8 cellular contexts compared by ENCODE assay signal in genomic region chr6:44256291-44257006, GRCh38. TPM values are rescaled to one million over a fixed set of nuclear protein-coding genes. Genes with fewer than 3 reads are reported as not detected.
DNase-seq lines count a peak whose midpoint lies in the region; ATAC-seq and TF ChIP-seq lines count a peak whose summit lies in the region.

No MANE protein-coding gene starts in this region.

- intact Hi-C loops in lower lobe of right lung (cut with DNase I): no loop called here

- DNase-seq in G401 (ENCODE audit: low spot score): peak; percentile 47
- peak; percentile 30 for DNase-seq in M059J (ENCODE audit: low read depth)
- no peak for DNase-seq in brain microvascular endothelial cell
- DNase-seq in lower lobe of right lung: no peak
- no peak for DNase-seq in tibial nerve (ENCODE audit: low spot score in 2 of 2)
- no peak for DNase-seq in NCI-H1930 (lab: John Stamatoyannopoulos, UW)

- 8% methylated on average over 19 to 24 of the region's 25 CpGs for WGBS in tibial nerve, 2 donors

- H3K9me3 ChIP-seq in lower lobe of right lung (no peaks in the 10 kb centered on the region), tibial nerve (no peaks in the 10 kb centered on the region)

- peaks cover 48% of the 10 kb centered on the region for H3K36me3 ChIP-seq in brain microvascular endothelial cell (replicated peaks)
- peaks cover 67% of the 10 kb centered on the region for H3K36me3 ChIP-seq in lower lobe of right lung
- H3K36me3 ChIP-seq in tibial nerve: peaks cover 0 to 64% (median 26%) of the 10 kb centered on the region in 3 donors

- H3K27me3 ChIP-seq in brain microvascular endothelial cell (replicated peaks): no peaks in the 10 kb centered on the region
- H3K27me3 ChIP-seq in lower lobe of right lung (ENCODE audit: low read depth): no peaks in the 10 kb centered on the region
- H3K27me3 ChIP-seq in tibial nerve: no peaks in the 10 kb centered on the region

- H3K4me1 ChIP-seq in lower lobe of right lung (peaks cover 38% of the 10 kb centered on the region), tibial nerve (peaks cover 0 to 56% (median 15%) of the 10 kb centered on the region in 4 donors)

- H3K4me3 ChIP-seq in brain microvascular endothelial cell (ENCODE audit: low read depth, low read length) (peak overlapping the region; percentile 81), lower lobe of right lung (peak overlapping the region; percentile 96), tibial nerve (peak overlapping the region; percentile 62 to 98 (median 82))

- H3K27ac ChIP-seq in brain microvascular endothelial cell (peak overlapping the region; percentile 62), lower lobe of right lung (peak overlapping the region; percentile 87), tibial nerve (peak overlapping the region; percentile 88 to 99 (median 93))

- no peak for TF ChIP-seq EP300 in tibial nerve (IDR thresholded peaks at IDR 0.05)

- ATAC-seq in lower lobe of right lung (peak; percentile 1 to 19), HG02623 (IDR thresholded peaks at IDR 0.05; ENCODE audit: unreplicated experiment) (no peak), HG02678 (IDR thresholded peaks at IDR 0.05; ENCODE audit: unreplicated experiment) (no peak)

- TF ChIP-seq POLR2A in tibial nerve (IDR thresholded peaks at IDR 0.05): no peak

- TF ChIP-seq CTCF in brain microvascular endothelial cell (IDR thresholded peaks at IDR 0.05; ENCODE audit: low read depth, low read length, missing control alignments) (no peak), lower lobe of right lung (IDR thresholded peaks at IDR 0.05) (no peak), tibial nerve (IDR thresholded peaks at IDR 0.05) (no peak)

- in situ Hi-C loops in G401 (cut with HindIII; ENCODE audit: low sequenced_read_pairs): loop anchor here (5.0 to 10.0 kb wide), 2 partner anchors 81 to 162 kb away; no protein-coding TSS in a partner anchor
- in situ Hi-C loops in brain microvascular endothelial cell (cut with HindIII; ENCODE audit: low pct_ligation_motif_present, low sequenced_read_pairs): no loop called here

RNA-seq across cellular contexts. Expression of gene SLC35B2, which starts 0.9 kb away (rescaled TPM):
- 73.4 and 80.4 TPM in 2 replicates for total RNA-seq in G401 (2014; rRNA removed; shearing (Covaris generic))
- total RNA-seq in M059J (2014; rRNA removed; shearing (Covaris generic)): 205 and 215 TPM in 2 replicates
- 23.8 TPM for total RNA-seq in lower lobe of right lung
- total RNA-seq in tibial nerve: 10 to 100 TPM; 28.0 to 34.1 (median 33.1) TPM

RNA-seq across cellular contexts. Expression of gene NFKBIE, which starts 8.9 kb away (rescaled TPM):
- 27.7 and 58.6 TPM in 2 replicates for total RNA-seq in G401 (2014; rRNA removed; shearing (Covaris generic))
- total RNA-seq in M059J (2014; rRNA removed; shearing (Covaris generic)): 48.8 and 51.9 TPM in 2 replicates
- total RNA-seq in lower lobe of right lung (10.4 TPM), tibial nerve (10 to 100 TPM; 12.7 to 20.7 (median 16.0) TPM)

RNA-seq across cellular contexts. Expression of gene HSP90AB1, which starts 9.5 kb away (rescaled TPM):
- total RNA-seq in G401 (2014; rRNA removed; shearing (Covaris generic)): 1,050 and 1,370 TPM in 2 replicates
- total RNA-seq in M059J (2014; rRNA removed; shearing (Covaris generic)): 1,284 and 1,407 TPM in 2 replicates
- total RNA-seq in lower lobe of right lung: 680 TPM
- 100 to 1,000 TPM; 485 to 580 (median 543) TPM for total RNA-seq in tibial nerve

RNA-seq across cellular contexts. Expression of gene TMEM151B, which starts 13.8 kb away (rescaled TPM):
- total RNA-seq in G401 (2014; rRNA removed; shearing (Covaris generic)): 14.3 and 14.6 TPM in 2 replicates
- 0.05 TPM in 1 of 2 replicates, not detected in the other for total RNA-seq in M059J (2014; rRNA removed; shearing (Covaris generic))
- total RNA-seq in lower lobe of right lung: not detected
- under 1 TPM in 1 of 4 donors, not detected in 3; 0.42 TPM for total RNA-seq in tibial nerve

RNA-seq across cellular contexts. Expression of gene SLC29A1, which starts 33.1 kb away (rescaled TPM):
- total RNA-seq in G401 (2014; rRNA removed; shearing (Covaris generic)): 40.1 and 46.1 TPM in 2 replicates
- total RNA-seq in M059J (2014; rRNA removed; shearing (Covaris generic)): 27.4 and 31.1 TPM in 2 replicates
- total RNA-seq in lower lobe of right lung: 36.2 TPM
- 10 to 100 TPM; 51.4 to 83.1 (median 63.8) TPM for total RNA-seq in tibial nerve

Comparison
In these comparisons a context has a peak if more than half of its experiments do, and no peak if none do; other contexts are left out.
1. DNase-seq: peak in G401 (single experiment) and M059J (single experiment); none in brain microvascular endothelial cell (single experiment), lower lobe of right lung (single experiment), tibial nerve (0 of 2) and NCI-H1930 (0 of 2).
2. ATAC-seq: peak in lower lobe of right lung (2 of 2); none in HG02623 (single experiment) and HG02678 (single experiment).
3. Peak in every context shown above with its lines, with median percentiles within 50 percentile points of each other: H3K27ac ChIP-seq and H3K4me3 ChIP-seq.